1 cellular context compared by ENCODE assay signal in the genomic region with DNA sequence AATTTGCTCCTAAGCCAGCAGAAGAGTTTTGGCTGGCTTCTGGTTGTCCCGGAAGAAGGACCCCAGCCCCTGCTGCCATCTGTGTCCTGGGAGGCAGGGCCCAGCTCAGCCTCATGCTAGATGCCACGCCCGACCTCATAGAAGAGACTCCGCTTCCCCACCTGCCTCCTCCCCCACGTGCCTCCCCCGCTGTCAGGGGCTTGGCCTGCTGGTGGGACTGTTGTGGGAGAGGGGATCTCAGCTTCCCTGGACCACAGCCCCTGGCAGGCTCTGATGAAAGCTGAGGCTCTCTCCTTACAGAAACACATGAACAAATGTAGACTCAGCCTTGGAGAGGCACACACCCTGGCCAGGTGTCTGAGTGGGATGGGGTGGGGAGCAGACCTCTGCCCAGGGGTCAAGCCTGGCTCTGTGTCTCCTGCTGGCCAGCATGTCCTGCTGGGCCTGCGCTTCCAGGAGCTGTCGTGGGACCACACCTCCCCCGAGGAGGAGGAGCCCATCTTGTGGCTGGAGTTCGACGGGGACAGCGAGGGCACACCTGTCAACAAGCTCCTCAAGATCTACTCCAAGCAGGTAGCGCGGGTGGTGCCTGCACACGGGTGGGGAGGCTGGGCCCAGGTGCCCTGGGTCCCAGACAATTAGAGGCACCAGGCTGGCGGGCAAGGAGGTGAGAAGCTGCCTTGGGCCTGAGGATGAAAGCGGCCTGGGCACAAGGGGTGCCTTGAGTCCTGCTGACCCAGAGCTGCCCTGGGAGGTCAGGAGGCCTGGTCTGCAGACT.
A peak's percentile ranks its signal among the peaks of the same experiment; 100 is the strongest.
TF ChIP-seq lines count a peak whose summit lies in the region.

No MANE protein-coding gene starts in this region.

TF ChIP-seq in HepG2, 621 proteins besides CTCF, POLR2A, EP300 and RAD21:
- 0 out of 2 replicates have a peak, but pooled peaks have one; percentile 11 for TF ChIP-seq RXRA (CRISPR knock-in tag; IDR thresholded peaks at IDR 0.05)
- TF ChIP-seq HNRNPL (IDR thresholded peaks at IDR 0.05; ENCODE audit: low read depth, low read length), result 0 out of 2 replicates have a peak, but pooled peaks have one; percentile 24
- TF ChIP-seq ZNF644 (CRISPR knock-in tag; IDR thresholded peaks at IDR 0.05; ENCODE audit: low read depth), result no peak
